Comparison of ENCODE assay signal across 20 cellular contexts in the genomic region with DNA sequence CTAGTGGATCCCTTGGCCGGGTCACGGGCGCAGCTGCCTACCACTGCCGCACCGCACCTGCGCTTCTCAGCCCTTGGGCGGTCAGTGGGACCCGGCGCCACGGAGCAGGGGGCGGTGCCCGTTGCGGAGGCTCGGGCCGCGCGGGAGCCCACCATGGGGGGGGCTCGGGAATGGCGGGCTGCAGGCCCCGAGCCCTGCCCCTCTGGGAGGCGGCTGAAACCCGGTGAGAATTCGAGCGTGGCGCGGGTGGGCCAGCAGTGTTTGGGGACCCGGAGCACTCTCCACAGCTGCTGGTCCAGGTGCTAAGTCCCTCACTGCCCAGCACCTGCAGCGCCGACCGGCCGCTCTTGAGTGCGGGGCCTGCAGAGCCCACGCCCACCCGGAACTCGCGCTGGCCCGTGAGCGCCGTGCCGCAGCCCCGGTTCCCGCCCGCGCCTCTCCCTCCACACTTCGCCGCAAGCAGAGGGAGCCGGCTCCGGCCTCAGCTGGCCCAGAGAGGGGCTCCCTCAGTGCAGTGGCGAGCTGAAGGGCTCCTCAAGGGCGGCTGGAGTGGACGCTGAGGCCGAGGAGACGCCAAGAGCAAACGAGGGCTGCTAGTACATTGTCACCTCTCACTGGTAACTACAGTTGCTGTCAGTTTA.
A peak's percentile ranks its signal among the peaks of the same experiment; 100 is the strongest.
DNase-seq lines count a peak whose midpoint lies in the region; ATAC-seq and TF ChIP-seq lines count a peak whose summit lies in the region.
"Had no signal": no experiment of that assay in that cellular context is flagged by ENCODE, and none has a peak within 500 bp of the region (broad histone marks: within the 10 kb centered on the region; RNA-seq: fewer than 3 reads in every experiment).

No MANE protein-coding gene starts in this region.

- no peak overlapping the region for H3K27ac ChIP-seq in prostate gland
- H3K27ac ChIP-seq: dorsolateral prefrontal cortex, SJCRH30, tibial artery had no signal

- H3K4me1 ChIP-seq in Loucy (ENCODE audit: insufficient read depth, low read length, poor library complexity, severe bottlenecking) (peaks cover 22% of the 10 kb centered on the region), iPS-15b (ENCODE audit: control insufficient read depth, insufficient read depth, low read length) (no peaks in the 10 kb centered on the region), prostate gland (replicated peaks) (no peaks in the 10 kb centered on the region)
- H3K4me1 ChIP-seq: SJCRH30 had no signal

- H3K79me2 ChIP-seq in Loucy (ENCODE audit: insufficient read depth, low read length): no peaks in the 10 kb centered on the region

- DNase-seq in stimulated activated CD8-positive, alpha-beta memory T cell treated with anti-CD3 and anti-CD28 coated beads, Interleukin-4, amount 100 ng/mL, for 24 hours (ENCODE audit: low read depth): peak; percentile 7
- DNase-seq in stimulated activated CD8-positive, alpha-beta memory T cell treated with anti-CD3 and anti-CD28 coated beads, Interleukin-4, amount 100 ng/mL, for 48 hours: no peak
- DNase-seq in GM10266 (ENCODE audit: extremely low spot score) (no peak), prostate gland (ENCODE audit: low spot score) (no peak)
- DNase-seq: activated CD8-positive, alpha-beta memory T cell treated with anti-CD3 and anti-CD28 coated beads, Interleukin-2, amount 10 ng/mL, durations not matched to agents 7 days and 5 days; activated T-cell treated with anti-CD3 and anti-CD28 coated beads, Interleukin-2, amount 50 U/mL, for 72 hours; amygdala; C1 segment of cervical spinal cord; COR-L47; dorsolateral prefrontal cortex; gastrocnemius medialis; IMR-90; NCI-H1694; SJCRH30; T1000; tibial artery had no signal

- H2AFZ ChIP-seq in Loucy (ENCODE audit: low read length): no peak overlapping the region

- H3F3A ChIP-seq in Loucy (ENCODE audit: low read depth): no peaks in the 10 kb centered on the region

- 96% methylated on average over 54 of the region's 54 CpGs for WGBS in prostate gland

- TF ChIP-seq POLR2A in prostate gland (IDR thresholded peaks at IDR 0.05): no peak

- H3K36me3 ChIP-seq in Loucy (ENCODE audit: insufficient read depth, low read length) (no peaks in the 10 kb centered on the region), iPS-15b (ENCODE audit: control insufficient read depth, insufficient read depth, low read length) (no peaks in the 10 kb centered on the region), prostate gland (no peaks in the 10 kb centered on the region)
- H3K36me3 ChIP-seq: gastrocnemius medialis, SJCRH30, tibial artery had no signal

- H3K9me2 ChIP-seq in Loucy (replicated peaks; ENCODE audit: low read depth, low read length): no peaks in the 10 kb centered on the region

- H3K9ac ChIP-seq in Loucy (ENCODE audit: low read depth, low read length, poor library complexity, severe bottlenecking) (no peak overlapping the region), iPS-15b (ENCODE audit: low read depth, low read length) (no peak overlapping the region)

- H3K9me3 ChIP-seq in Loucy (ENCODE audit: insufficient read depth, low read depth, low read length): no peaks in the 10 kb centered on the region
- no peaks in the 10 kb centered on the region for H3K9me3 ChIP-seq in iPS-15b (ENCODE audit: control insufficient read depth, insufficient read depth, low read length)
- H3K9me3 ChIP-seq in prostate gland: no peaks in the 10 kb centered on the region
- H3K9me3 ChIP-seq: gastrocnemius medialis, SJCRH30, tibial artery had no signal

- intact Hi-C loops in prostate gland (cut with DNase I): no loop called here

- TF ChIP-seq CTCF in Loucy (conservative IDR thresholded peaks at IDR 0.05; ENCODE audit: low read length) (0 out of 2 replicates have a peak, but pooled peaks have one; percentile 13), GM10266 (IDR thresholded peaks at IDR 0.05; ENCODE audit: control insufficient read depth, insufficient read depth, low read depth, missing control alignments) (no peak), prostate gland (IDR thresholded peaks at IDR 0.05) (no peak)

- ATAC-seq in HG02571 (IDR thresholded peaks at IDR 0.05; ENCODE audit: unreplicated experiment): no peak
- ATAC-seq: activated CD8-positive, alpha-beta memory T cell treated with anti-CD3 and anti-CD28 coated beads, Interleukin-2, amount 10 ng/mL, durations not matched to agents 7 days and 5 days; gastrocnemius medialis; natural killer cell treated with Interleukin-12 subunit alpha and Interleukin-12 subunit beta and Interleukin-15 and Interleukin-18, amount 100 ng/mL, for 72 hours had no signal

- H3K27me3 ChIP-seq in Loucy (ENCODE audit: insufficient read depth, low read length, poor library complexity, severe bottlenecking) (no peaks in the 10 kb centered on the region), iPS-15b (ENCODE audit: control insufficient read depth, insufficient read depth, low read length) (no peaks in the 10 kb centered on the region), prostate gland (replicated peaks; ENCODE audit: insufficient read depth) (no peaks in the 10 kb centered on the region)
- H3K27me3 ChIP-seq: dorsolateral prefrontal cortex, gastrocnemius medialis, SJCRH30, tibial artery had no signal

- H3K4me3 ChIP-seq in Loucy (ENCODE audit: low read length, poor library complexity, severe bottlenecking): no peak overlapping the region
- H3K4me3 ChIP-seq in iPS-15b (ENCODE audit: low read depth, low read length): peak overlapping the region; percentile 24
- H3K4me3 ChIP-seq in prostate gland: no peak overlapping the region
- H3K4me3 ChIP-seq: dorsolateral prefrontal cortex, gastrocnemius medialis, SJCRH30, tibial artery had no signal

- no peak overlapping the region for H3K4me2 ChIP-seq in Loucy (ENCODE audit: low read depth, low read length, poor library complexity, severe bottlenecking)

- no peaks in the 10 kb centered on the region for H4K20me1 ChIP-seq in Loucy (ENCODE audit: insufficient read depth, low read length, poor library complexity, severe bottlenecking)
